Comparison of ENCODE assay signal across 8 cellular contexts in the genomic region with DNA sequence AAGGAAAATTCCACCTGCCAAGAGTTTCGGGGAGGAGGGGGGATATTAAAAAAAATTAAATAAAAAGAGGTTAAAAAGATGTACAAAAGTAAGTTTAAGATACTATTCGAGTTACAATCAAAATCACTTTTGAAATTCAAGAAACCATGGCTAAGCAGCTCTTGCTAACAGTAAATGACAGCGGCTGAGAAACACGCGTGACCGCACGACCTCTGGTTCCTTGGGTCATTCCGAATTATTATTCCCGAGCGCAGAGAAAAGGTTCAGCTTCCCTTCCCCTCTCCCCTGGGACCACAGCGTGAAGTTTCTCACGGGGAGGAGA. TPM values are rescaled to one million over a fixed set of nuclear protein-coding genes. Genes with fewer than 3 reads are reported as not detected.
DNase-seq lines count a peak whose midpoint lies in the region; ATAC-seq and TF ChIP-seq lines count a peak whose summit lies in the region.

No MANE protein-coding gene starts in this region.

- DNase-seq in left ventricle myocardium inferior (no peak), cardiac septum (ENCODE audit: low spot score) (no peak), cardiac fibroblast (ENCODE audit: low read depth in 2 of 2) (no peak), mucosa of descending colon (no peak), aorta (no peak), NCI-H524 treated with DMSO at 0.1 percent for 48 hours (lab: John Stamatoyannopoulos, UW) (no peak)

- H3K4me1 ChIP-seq in left ventricle myocardium inferior (peaks cover 56% of the 10 kb centered on the region), mucosa of descending colon (ENCODE audit: low read depth) (peaks cover 16% of the 10 kb centered on the region), aorta (ENCODE audit: control insufficient read depth in 1 of 2, insufficient read depth in 2 of 2, low read length in 2 of 2) (peaks cover 0 to 6% of the 10 kb centered on the region in 2 donors)

- H3K9me3 ChIP-seq in left ventricle myocardium inferior (replicated peaks) (no peaks in the 10 kb centered on the region), mucosa of descending colon (no peaks in the 10 kb centered on the region), aorta (ENCODE audit: control insufficient read depth, low read length) (no peaks in the 10 kb centered on the region)

- H3K27me3 ChIP-seq in left ventricle myocardium inferior (ENCODE audit: low read depth) (no peaks in the 10 kb centered on the region), aorta (ENCODE audit: control insufficient read depth in 1 of 2, insufficient read depth in 2 of 2, low read length in 1 of 2) (no peaks in the 10 kb centered on the region)

- ATAC-seq in mucosa of descending colon (no peak), aorta (ENCODE audit: low FRiP score) (no peak), GM21381 (IDR thresholded peaks at IDR 0.05; ENCODE audit: unreplicated experiment) (no peak), GM21528 (IDR thresholded peaks at IDR 0.05; ENCODE audit: low FRiP score, unreplicated experiment) (no peak)

- 1% methylated on average over 11 to 12 of the region's 12 CpGs for WGBS in aorta, 2 donors

- H3K27ac ChIP-seq in left ventricle myocardium inferior (replicated peaks) (peak overlapping the region; percentile 97), aorta (ENCODE audit: low read depth in 1 of 2, low read length in 2 of 2) (peak overlapping the region in 1 of 2 donors; percentile 72)

- H3K4me3 ChIP-seq in left ventricle myocardium inferior (peak overlapping the region; percentile 76), cardiac fibroblast (replicated peaks in 1 of 2; ENCODE audit: low read depth in 2 of 2, low read length in 2 of 2) (peak overlapping the region; percentile 56 to 90), mucosa of descending colon (peak overlapping the region; percentile 41), aorta (ENCODE audit: low read length in 2 of 2) (peak overlapping the region; percentile 68 to 83)

- peaks cover 36% of the 10 kb centered on the region for H3K36me3 ChIP-seq in left ventricle myocardium inferior
- no peaks in the 10 kb centered on the region for H3K36me3 ChIP-seq in mucosa of descending colon (ENCODE audit: low read depth)
- peaks cover 0 to 2% of the 10 kb centered on the region in 2 donors for H3K36me3 ChIP-seq in aorta (ENCODE audit: control insufficient read depth in 1 of 2, insufficient read depth in 2 of 2, low read length in 1 of 2)

- intact Hi-C loops in left ventricle myocardium inferior (cut with micrococcal nuclease) (loop anchor here (10.0 kb wide), 1 partner anchor 52 kb away; no protein-coding TSS in a partner anchor), cardiac septum (cut with DNase I) (loop anchor here (2.0 kb wide), 2 partner anchors 58 to 346 kb away; partner anchors contain the start of gene ZDHHC14), mucosa of descending colon (cut with DNase I, micrococcal nuclease) (loop anchor here in 1 of 2 donors (5.0 kb wide), 2 partner anchors 60 to 345 kb away; partner anchors contain the start of gene ZDHHC14), aorta (cut with DNase I) (loop anchor here in 1 of 2 donors (5.0 kb wide), 1 partner anchor 60 kb away; the partner anchor contains the start of gene ZDHHC14)

- no peak for TF ChIP-seq CTCF in left ventricle myocardium inferior (IDR thresholded peaks at IDR 0.05; ENCODE audit: borderline replicate concordance)
- TF ChIP-seq CTCF in cardiac fibroblast (IDR thresholded peaks at IDR 0.05; ENCODE audit: low read depth, low read length) = no peak
- no peak for TF ChIP-seq CTCF in mucosa of descending colon (IDR thresholded peaks at IDR 0.05)

RNA-seq across cellular contexts. Expression of gene TMEM242, which starts 0.6 kb away (rescaled TPM):
- total RNA-seq in left ventricle myocardium inferior = 19.8 TPM
- 18.9 TPM for total RNA-seq in cardiac septum
- total RNA-seq in mucosa of descending colon = 10 to 100 TPM; 10.0 to 14.1 (median 13.4) TPM
- total RNA-seq in aorta = 10 to 100 TPM; 13.1 to 17.5 TPM
- 10 to 100 TPM; 12.0 to 17.0 TPM for polyA plus RNA-seq in aorta

RNA-seq across cellular contexts. Expression of gene ZDHHC14, which starts 58.2 kb away (rescaled TPM):
- total RNA-seq in left ventricle myocardium inferior = 10.0 TPM
- total RNA-seq in cardiac septum = 26.1 TPM
- 10 to 100 TPM in 2 of 3 donors, 1 to 10 TPM in 1; 9.1 to 10.5 (median 10.0) TPM for total RNA-seq in mucosa of descending colon
- total RNA-seq in aorta = 10 to 100 TPM; 16.4 to 17.8 TPM
- polyA plus RNA-seq in aorta = 10 to 100 TPM in 1 of 2 donors, 1 to 10 TPM in 1; 2.8 to 12.4 TPM
